19 cellular contexts compared by ENCODE assay signal in the genomic region with DNA sequence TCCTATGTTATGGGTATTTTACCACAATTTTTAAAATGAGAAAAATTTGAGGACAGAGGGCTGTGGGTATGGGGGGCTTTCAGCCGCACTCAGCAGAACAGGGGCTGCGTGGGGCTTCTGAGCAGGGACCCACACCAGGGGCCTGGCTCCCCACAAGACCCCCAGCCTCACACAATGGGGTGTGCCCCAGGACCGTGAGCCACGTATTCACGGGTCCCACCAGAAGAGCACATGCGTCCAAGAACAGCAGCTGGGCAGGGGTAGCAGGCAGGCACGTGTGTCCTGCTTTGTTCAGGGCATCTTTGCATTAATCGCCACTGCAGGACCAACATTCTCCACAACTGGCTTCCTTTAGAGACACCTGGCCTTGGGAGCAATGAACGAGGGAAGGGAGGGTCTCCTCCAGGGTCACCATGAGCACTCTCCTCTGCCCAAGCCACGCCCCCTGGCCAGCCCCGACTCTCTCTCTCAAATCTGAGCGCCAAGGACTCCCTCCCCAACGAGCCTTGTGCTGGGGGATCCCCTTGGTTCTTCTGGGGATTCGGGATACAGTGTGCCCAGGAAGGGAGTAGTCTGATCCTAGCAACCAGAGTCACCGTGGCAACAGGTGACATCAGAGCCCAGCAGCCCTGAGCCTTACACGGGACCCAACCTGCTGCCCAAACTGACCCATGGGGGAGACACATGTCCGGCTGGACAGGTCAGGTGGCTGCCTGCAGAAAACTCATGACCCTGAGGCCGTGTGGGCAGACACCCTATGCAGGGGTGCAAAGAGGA. TPM values are rescaled to one million over a fixed set of nuclear protein-coding genes. Genes with fewer than 3 reads are reported as not detected.
A peak's percentile ranks its signal among the peaks of the same experiment; 100 is the strongest.
DNase-seq lines count a peak whose midpoint lies in the region; ATAC-seq and TF ChIP-seq lines count a peak whose summit lies in the region.
"Had no signal": no experiment of that assay in that cellular context is flagged by ENCODE, and none has a peak within 500 bp of the region (broad histone marks: within the 10 kb centered on the region; RNA-seq: fewer than 3 reads in every experiment).

No MANE protein-coding gene starts in this region.

- no peak overlapping the region for H3K27ac ChIP-seq in left ventricle myocardium inferior (replicated peaks)
- H3K27ac ChIP-seq: esophagus squamous epithelium, ovary had no signal

- no peak for TF ChIP-seq CTCF in left ventricle myocardium inferior (IDR thresholded peaks at IDR 0.05; ENCODE audit: borderline replicate concordance)

- H3K36me3 ChIP-seq in left ventricle myocardium inferior = no peaks in the 10 kb centered on the region
- H3K36me3 ChIP-seq: esophagus squamous epithelium, ovary had no signal

- DNase-seq in DMS53 (lab: John Stamatoyannopoulos, UW) (peak; percentile 48), DMS53 treated with DMSO at 0.1 percent for 48 hours (lab: John Stamatoyannopoulos, UW; ENCODE audit: unreplicated experiment) (no peak), NCI-H69 (lab: John Stamatoyannopoulos, UW) (peak; percentile 39), left ventricle myocardium inferior (peak; percentile 18), sciatic nerve (ENCODE audit: low spot score) (peak; percentile 59)
- no peak for DNase-seq in activated CD8-positive, alpha-beta memory T cell treated with anti-CD3 and anti-CD28 coated beads for 24 hours
- DNase-seq: amniotic stem cell; central memory CD4-positive, alpha-beta T cell; effector CD4-positive, alpha-beta T cell; esophagus squamous epithelium; GDM1; naive B cell; NCI-H1694 treated with DMSO at 0.1 percent for 48 hours; NCI-H226; stimulated activated CD4-positive, alpha-beta T cell treated with anti-CD3 and anti-CD28 coated beads, Interleukin-4, amount 100 ng/mL, for 1 hour had no signal

- no peaks in the 10 kb centered on the region for H3K4me1 ChIP-seq in left ventricle myocardium inferior

- intact Hi-C loops in left ventricle myocardium inferior (cut with micrococcal nuclease) (no loop called here), sciatic nerve (cut with DNase I) (no loop called here)

- peak; percentile 29 for ATAC-seq in sciatic nerve
- no peak for ATAC-seq in HG02840 (IDR thresholded peaks at IDR 0.05; ENCODE audit: low FRiP score, unreplicated experiment)
- ATAC-seq in GM19467 (IDR thresholded peaks at IDR 0.05; ENCODE audit: unreplicated experiment) = no peak
- ATAC-seq: activated T-helper 17 cell treated with anti-CD3 and anti-CD28 coated beads, Interleukin-2, amount 50 U/mL, for 72 hours had no signal

- H3K9me3 ChIP-seq in left ventricle myocardium inferior (replicated peaks) = no peaks in the 10 kb centered on the region
- H3K9me3 ChIP-seq: esophagus squamous epithelium, ovary had no signal

- H3K4me3 ChIP-seq in left ventricle myocardium inferior = no peak overlapping the region
- H3K4me3 ChIP-seq: esophagus squamous epithelium, ovary had no signal

- H3K27me3 ChIP-seq in left ventricle myocardium inferior (ENCODE audit: low read depth) = peaks cover 22% of the 10 kb centered on the region
- H3K27me3 ChIP-seq: ovary had no signal

RNA-seq across cellular contexts. Expression of gene ARF1, which starts 7.4 kb away (rescaled TPM):
- total RNA-seq in left ventricle myocardium inferior = 294 TPM
- total RNA-seq in sciatic nerve = 251 TPM

RNA-seq across cellular contexts. Expression of gene C1orf35, which starts 28.0 kb away (rescaled TPM):
- total RNA-seq in left ventricle myocardium inferior (7.1 TPM), sciatic nerve (15.8 TPM)

RNA-seq across cellular contexts. Expression of gene MRPL55, which starts 34.0 kb away (rescaled TPM):
- total RNA-seq in left ventricle myocardium inferior (51.0 TPM), sciatic nerve (34.2 TPM)

Comparison
In these comparisons a context has a peak if more than half of its experiments do, and no peak if none do; other contexts are left out.
1. DNase-seq: peak in DMS53 (single experiment), NCI-H69 (single experiment), left ventricle myocardium inferior (single experiment) and sciatic nerve (single experiment); none in DMS53 treated with DMSO at 0.1 percent for 48 hours (single experiment) and activated CD8-positive, alpha-beta memory T cell treated with anti-CD3 and anti-CD28 coated beads for 24 hours (single experiment).